In the genomic region with DNA sequence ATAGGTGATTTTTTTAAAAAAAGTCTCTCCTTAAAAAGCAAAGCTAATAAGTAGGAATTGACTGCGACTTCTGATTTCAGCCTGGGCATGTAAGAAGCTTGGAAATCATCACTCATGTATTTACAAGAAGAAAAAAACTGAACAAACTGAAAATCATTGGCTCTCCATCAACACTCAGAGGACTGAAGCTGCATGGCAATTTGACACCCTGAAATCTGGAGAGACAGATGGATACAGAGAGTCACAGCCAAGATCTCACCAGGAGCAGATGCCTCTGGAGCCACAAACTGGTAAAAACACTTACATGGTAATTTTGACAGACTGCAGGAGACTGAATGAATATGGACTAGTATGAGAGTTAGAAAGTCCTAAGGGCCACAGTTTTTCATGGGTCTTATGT, we compare ENCODE assay signal across 20 cellular contexts.
A peak's percentile ranks its signal among the peaks of the same experiment; 100 is the strongest.
DNase-seq lines count a peak whose midpoint lies in the region; ATAC-seq and TF ChIP-seq lines count a peak whose summit lies in the region.
"Had no signal": no experiment of that assay in that cellular context is flagged by ENCODE, and none has a peak within 500 bp of the region (broad histone marks: within the 10 kb centered on the region; RNA-seq: fewer than 3 reads in every experiment).

No MANE protein-coding gene starts in this region.

- no peak for TF ChIP-seq RAD21 in IMR-90 (IDR thresholded peaks at IDR 0.05; ENCODE audit: low read length)

- POLR2A ChIA-PET in IMR-90 (lab: Charles Lee; ENCODE audit: unreplicated experiment) = no interaction called here

- H3K4ac ChIP-seq in IMR-90 (ENCODE audit: low read depth, low read length) = no peak overlapping the region; the same call in 1 of the 2 replicates

- WGBS in IMR-90 (ENCODE audit: extremely low coverage in 2 of 2, insufficient read length in 1 of 2), 2 experiments = no CpG with 5 or more reads among the region's 1 CpG

- dilution Hi-C loops in IMR-90 (cut with HindIII; ENCODE audit: low sequenced_read_pairs, unreplicated experiment) = no loop called here

- TF ChIP-seq CTCF in IMR-90 (conservative IDR thresholded peaks at IDR 0.05; ENCODE audit: low read depth, low read length) = no peak

- H3K18ac ChIP-seq in IMR-90 (ENCODE audit: low read depth, low read length) = peak overlapping the region; percentile 9; the same call in 1 of the 2 replicates

- no peak overlapping the region for H4K5ac ChIP-seq in IMR-90 (ENCODE audit: low read depth, low read length)

- H2BK15ac ChIP-seq in IMR-90 (ENCODE audit: low read depth, low read length) = no peak overlapping the region; the same call in 2 of the 3 replicates

- H3K27ac ChIP-seq in ACC112 (ENCODE audit: low read depth, low read length) = no peak overlapping the region
- H3K27ac ChIP-seq in IMR-90 (ENCODE audit: insufficient read depth, low read length) = no peak overlapping the region
- H3K27ac ChIP-seq: esophagus muscularis mucosa, uterus, VCaP had no signal

- no peak overlapping the region for H3K56ac ChIP-seq in IMR-90 (ENCODE audit: extremely low read depth, insufficient read depth, low read length)

- no TSS peak for BruUV-seq in IMR-90 (replicated peaks; lab: Mats Ljungman, UMichigan)

- no peak overlapping the region for H3K4me2 ChIP-seq in IMR-90 (ENCODE audit: low read depth, low read length)

- H4K91ac ChIP-seq in IMR-90 (ENCODE audit: insufficient read depth, low read depth, low read length) = no peak overlapping the region

- H3K79me1 ChIP-seq in IMR-90 (ENCODE audit: low read depth in 1 of 2, low read length in 2 of 2) = no peaks in the 10 kb centered on the region

- TF ChIP-seq POLR2A in IMR-90 (IDR thresholded peaks at IDR 0.05; ENCODE audit: low read depth, low read length) = no peak

- CTCF ChIA-PET in IMR-90 (lab: Yijun Ruan, JAX) = interaction anchor here (0.5 kb wide), 1 partner anchor 1448 kb away, joined by 3 read pairs; no protein-coding TSS in a partner anchor

- no peak overlapping the region; the same call in 1 of the 2 replicates for H3K14ac ChIP-seq in IMR-90 (replicated peaks; ENCODE audit: low read depth, low read length)

- DNase-seq in IMR-90 (peak; percentile 16), RPMI7951 (ENCODE audit: low read depth) (peak; percentile 18), fibroblast of peridontal ligament (ENCODE audit: extremely low read depth) (peak; percentile 95), HPDE6-E6E7 (ENCODE audit: extremely low spot score) (no peak), LoVo (ENCODE audit: low spot score) (no peak)
- DNase-seq: activated CD8-positive, alpha-beta T cell treated with anti-CD3 and anti-CD28 coated beads for 36 hours; dermis blood vessel endothelial cell; HFFc6; naive B cell; NCI-H748 treated with DMSO at 0.1 percent for 48 hours; stimulated activated CD4-positive, alpha-beta T cell treated with anti-CD3 and anti-CD28 coated beads, Interleukin-12 subunit alpha, Interleukin-12 subunit beta, amount 100 ng/mL, for 4 hours; stimulated activated naive CD8-positive, alpha-beta T cell treated with anti-CD3 and anti-CD28 coated beads, Interleukin-15, Interleukin-2, amounts not matched to agents 100 U/mL and 50 U/mL, for 24 hours; SW 1271; uterus had no signal

- no peak overlapping the region for H2AK5ac ChIP-seq in IMR-90 (ENCODE audit: low read depth, low read length)

- H3K4me3 ChIP-seq in ACC112 (ENCODE audit: low read depth, low read length) = no peak overlapping the region
- H3K4me3 ChIP-seq in IMR-90 (ENCODE audit: insufficient read depth, low read depth, low read length) = no peak overlapping the region
- H3K4me3 ChIP-seq: esophagus muscularis mucosa, uterus had no signal

- intact Hi-C loops in IMR-90 (cut with micrococcal nuclease) = no loop called here

- H2BK5ac ChIP-seq in IMR-90 (ENCODE audit: low read depth, low read length, poor library complexity, severe bottlenecking) = no peak overlapping the region

- H2AFZ ChIP-seq in ACC112 (ENCODE audit: low read length, unreplicated experiment) (peak overlapping the region; percentile 33), IMR-90 (replicated peaks; ENCODE audit: low read length, poor library complexity) (no peak overlapping the region)

- peak overlapping the region in 1 of 2 experiments; percentile 40; a peak in 1 of 4 replicates for H4K8ac ChIP-seq in IMR-90 (ENCODE audit: low read depth in 2 of 2, low read length in 2 of 2)

- H3K27me3 ChIP-seq in ACC112 (ENCODE audit: insufficient read depth, low read length) (no peaks in the 10 kb centered on the region), IMR-90 (ENCODE audit: control insufficient read depth, insufficient read depth, low read length) (no peaks in the 10 kb centered on the region)
- H3K27me3 ChIP-seq: esophagus muscularis mucosa, uterus had no signal

- ATAC-seq in IMR-90 (ENCODE audit: low read depth) (no peak), HG02870 (IDR thresholded peaks at IDR 0.05; ENCODE audit: unreplicated experiment) (no peak), GM18519 (IDR thresholded peaks at IDR 0.05; ENCODE audit: low FRiP score, unreplicated experiment) (no peak)
- ATAC-seq: activated CD8-positive, alpha-beta T cell treated with anti-CD3 and anti-CD28 coated beads for 36 hours; left lobe of liver; stimulated activated naive CD8-positive, alpha-beta T cell treated with anti-CD3 and anti-CD28 coated beads, Interleukin-15, Interleukin-2, amounts not matched to agents 100 U/mL and 50 U/mL, for 24 hours had no signal

- no peaks in the 10 kb centered on the region for H3K36me3 ChIP-seq in ACC112 (ENCODE audit: insufficient read depth, low read length)
- no peaks in the 10 kb centered on the region for H3K36me3 ChIP-seq in IMR-90 (ENCODE audit: control insufficient read depth, insufficient read depth, low read length)
- H3K36me3 ChIP-seq: esophagus muscularis mucosa, uterus had no signal

- H2BK120ac ChIP-seq in IMR-90 (ENCODE audit: low read depth, low read length) = no peak overlapping the region; the same call in 1 of the 2 replicates

- no peak overlapping the region for H2AK9ac ChIP-seq in IMR-90 (replicated peaks; ENCODE audit: low read depth, low read length, poor library complexity)

- H3K9ac ChIP-seq in IMR-90 (ENCODE audit: low read depth, low read length) = no peak overlapping the region

- H3K4me1 ChIP-seq in ACC112 (ENCODE audit: control insufficient read depth, insufficient read depth, low read length, unreplicated experiment) = peaks cover 19% of the 10 kb centered on the region
- peaks cover 4% of the 10 kb centered on the region for H3K4me1 ChIP-seq in IMR-90 (ENCODE audit: control insufficient read depth, insufficient read depth, low read length)
- H3K4me1 ChIP-seq: esophagus muscularis mucosa, uterus had no signal

- in situ Hi-C loops in IMR-90 (cut with MboI; ENCODE audit: low sequenced_read_pairs) = no loop called here

- no peak overlapping the region for H3K23ac ChIP-seq in IMR-90 (ENCODE audit: low read depth, low read length)

- H2BK20ac ChIP-seq in IMR-90 (ENCODE audit: low read depth, low read length) = peak overlapping the region; percentile 5; the same call in 1 of the 2 replicates

- no peaks in the 10 kb centered on the region for H3K9me3 ChIP-seq in IMR-90 (ENCODE audit: control insufficient read depth, insufficient read depth, low read length)
- H3K9me3 ChIP-seq: esophagus muscularis mucosa, uterus had no signal

- peaks cover 4% of the 10 kb centered on the region; the same call in 1 of the 2 replicates for H3K9me1 ChIP-seq in IMR-90 (ENCODE audit: insufficient read depth, low read length)

- no peaks in the 10 kb centered on the region for H3K79me2 ChIP-seq in ACC112 (ENCODE audit: control insufficient read depth, insufficient read depth, low read length, unreplicated experiment)

- H4K20me1 ChIP-seq in IMR-90 (ENCODE audit: insufficient read depth, low read length) = no peaks in the 10 kb centered on the region

TF ChIP-seq in IMR-90, 13 proteins besides CTCF, POLR2A, EP300 and RAD21:
- no peak for TF ChIP-seq BHLHE40 (IDR thresholded peaks at IDR 0.05; ENCODE audit: low read depth, low read length)
- TF ChIP-seq, protein P1, sequence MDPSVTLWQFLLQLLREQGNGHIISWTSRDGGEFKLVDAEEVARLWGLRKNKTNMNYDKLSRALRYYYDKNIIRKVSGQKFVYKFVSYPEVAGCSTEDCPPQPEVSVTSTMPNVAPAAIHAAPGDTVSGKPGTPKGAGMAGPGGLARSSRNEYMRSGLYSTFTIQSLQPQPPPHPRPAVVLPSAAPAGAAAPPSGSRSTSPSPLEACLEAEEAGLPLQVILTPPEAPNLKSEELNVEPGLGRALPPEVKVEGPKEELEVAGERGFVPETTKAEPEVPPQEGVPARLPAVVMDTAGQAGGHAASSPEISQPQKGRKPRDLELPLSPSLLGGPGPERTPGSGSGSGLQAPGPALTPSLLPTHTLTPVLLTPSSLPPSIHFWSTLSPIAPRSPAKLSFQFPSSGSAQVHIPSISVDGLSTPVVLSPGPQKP (IDR thresholded peaks at IDR 0.05; ENCODE audit: borderline replicate concordance, low read depth, low read length) = no peak
- TF ChIP-seq, protein P2, sequence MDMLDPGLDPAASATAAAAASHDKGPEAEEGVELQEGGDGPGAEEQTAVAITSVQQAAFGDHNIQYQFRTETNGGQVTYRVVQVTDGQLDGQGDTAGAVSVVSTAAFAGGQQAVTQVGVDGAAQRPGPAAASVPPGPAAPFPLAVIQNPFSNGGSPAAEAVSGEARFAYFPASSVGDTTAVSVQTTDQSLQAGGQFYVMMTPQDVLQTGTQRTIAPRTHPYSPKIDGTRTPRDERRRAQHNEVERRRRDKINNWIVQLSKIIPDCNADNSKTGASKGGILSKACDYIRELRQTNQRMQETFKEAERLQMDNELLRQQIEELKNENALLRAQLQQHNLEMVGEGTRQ (IDR thresholded peaks at IDR 0.05; ENCODE audit: low read depth, low read length) = no peak
- no peak for TF ChIP-seq RFX5 (IDR thresholded peaks at IDR 0.05; ENCODE audit: low read depth, low read length)
- TF ChIP-seq MAZ (IDR thresholded peaks at IDR 0.05; ENCODE audit: borderline replicate concordance, low read depth, low read length) = no peak
- no peak for TF ChIP-seq FOS (IDR thresholded peaks at IDR 0.05; ENCODE audit: low read depth, low read length)
- TF ChIP-seq MAFK (IDR thresholded peaks at IDR 0.05; ENCODE audit: low read depth, low read length) = no peak
- no peak for TF ChIP-seq RCOR1 (IDR thresholded peaks at IDR 0.05; ENCODE audit: insufficient replicate concordance, low read length)
- no peak for TF ChIP-seq CEBPB (IDR thresholded peaks at IDR 0.05; ENCODE audit: low read depth, low read length)
- no peak for TF ChIP-seq NFE2L2 (IDR thresholded peaks at IDR 0.05; ENCODE audit: low read depth, low read length)
- no peak for TF ChIP-seq CHD1 (IDR thresholded peaks at IDR 0.05; ENCODE audit: low read depth, low read length)
- TF ChIP-seq SMC3 (IDR thresholded peaks at IDR 0.05; ENCODE audit: low read depth, low read length) = no peak

Comparison
In these comparisons a context has a peak if more than half of its experiments do, and no peak if none do; other contexts are left out.
1. DNase-seq: peak in IMR-90 (single experiment), RPMI7951 (single experiment) and fibroblast of peridontal ligament (single experiment); none in HPDE6-E6E7 (single experiment) and LoVo (single experiment).